Comparison of ENCODE assay signal across 18 cellular contexts in the genomic region with DNA sequence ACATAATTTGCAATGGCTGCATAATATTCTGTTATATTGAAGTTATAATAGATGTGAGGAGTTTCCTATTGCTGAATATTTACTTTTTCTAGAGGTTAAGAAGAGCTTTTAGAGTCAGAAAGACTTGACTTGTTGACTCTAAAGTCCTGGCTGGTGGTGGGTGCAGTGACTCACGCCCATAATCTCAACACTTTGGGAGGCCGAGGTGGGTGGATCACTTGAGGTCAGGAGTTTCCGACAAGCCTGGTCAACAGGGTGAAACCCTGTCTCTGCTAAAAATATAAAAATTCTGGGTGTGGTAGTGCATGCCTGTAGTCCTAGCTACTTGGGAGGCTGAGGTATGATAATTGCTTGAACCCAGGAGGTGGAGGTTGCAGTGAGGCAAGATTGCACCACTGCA. TPM values are rescaled to one million over a fixed set of nuclear protein-coding genes. Genes with fewer than 3 reads are reported as not detected.
DNase-seq lines count a peak whose midpoint lies in the region; ATAC-seq, FAIRE-seq and TF ChIP-seq lines count a peak whose summit lies in the region.
"Had no signal": no experiment of that assay in that cellular context is flagged by ENCODE, and none has a peak within 500 bp of the region (broad histone marks: within the 10 kb centered on the region; RNA-seq: fewer than 3 reads in every experiment).

No MANE protein-coding gene starts in this region.

- DNase-seq in ELR (ENCODE audit: low read depth) (peak; percentile 12), amniotic epithelial cell (ENCODE audit: low read depth) (peak; percentile 71), mesenchymal stem cell (peak; percentile 25), KBM-7 (no peak), urothelium cell line (ENCODE audit: low spot score) (no peak), prostate gland (ENCODE audit: low spot score) (no peak)
- DNase-seq: activated B cell treated with CpG ODN at 0.5 μM for 24 hours; COR-L47; effector CD4-positive, alpha-beta T cell; mesendoderm; natural killer cell; NCI-H526; SHP77; stimulated activated CD8-positive, alpha-beta memory T cell treated with anti-CD3 and anti-CD28 coated beads, Interleukin-4, amount 100 ng/mL, for 48 hours; testis had no signal

- in situ Hi-C loops in KBM-7 (cut with MboI; ENCODE audit: low pct_unique_long_range_greater_than_20kb, low sequenced_read_pairs), result no loop called here

- H2AK5ac ChIP-seq in mesenchymal stem cell (ENCODE audit: low read length, severe bottlenecking), result no peak overlapping the region

- H4K8ac ChIP-seq in mesenchymal stem cell (ENCODE audit: low read length), result no peak overlapping the region

- no peak overlapping the region for H3K4me2 ChIP-seq in mesenchymal stem cell (ENCODE audit: low read length, poor library complexity, severe bottlenecking)

- no peak overlapping the region for H3K27ac ChIP-seq in mesenchymal stem cell (ENCODE audit: low read length, poor library complexity, severe bottlenecking)
- no peak overlapping the region for H3K27ac ChIP-seq in prostate gland
- H3K27ac ChIP-seq: testis had no signal

- no peaks in the 10 kb centered on the region for H3K79me1 ChIP-seq in mesenchymal stem cell (replicated peaks; ENCODE audit: low read length, poor library complexity, severe bottlenecking)

- H4K91ac ChIP-seq in mesenchymal stem cell (ENCODE audit: low read length), result no peak overlapping the region

- H3K36me3 ChIP-seq in mesenchymal stem cell (ENCODE audit: control insufficient read depth in 1 of 2, insufficient read depth in 2 of 2, low read depth in 1 of 2, low read length in 2 of 2) (no peaks in the 10 kb centered on the region), prostate gland (no peaks in the 10 kb centered on the region)

- no peak overlapping the region for H2BK15ac ChIP-seq in mesenchymal stem cell (ENCODE audit: low read depth, poor library complexity, severe bottlenecking)

- H2BK12ac ChIP-seq in mesenchymal stem cell (ENCODE audit: low read length in 2 of 2), result no peak overlapping the region

- no peak overlapping the region for H3K23ac ChIP-seq in mesenchymal stem cell (ENCODE audit: low read length in 2 of 2)

- ATAC-seq in HG03442 (IDR thresholded peaks at IDR 0.05; ENCODE audit: unreplicated experiment), result peak; percentile 41
- no peak for ATAC-seq in HG03280 (IDR thresholded peaks at IDR 0.05; ENCODE audit: unreplicated experiment)

- H3K9me3 ChIP-seq in mesenchymal stem cell (ENCODE audit: control insufficient read depth, low read length), result no peaks in the 10 kb centered on the region
- H3K9me3 ChIP-seq in prostate gland, result no peaks in the 10 kb centered on the region
- H3K9me3 ChIP-seq: testis had no signal

- no peak overlapping the region for H3K4ac ChIP-seq in mesenchymal stem cell (ENCODE audit: low read depth in 1 of 2, low read length in 2 of 2)

- FAIRE-seq in urothelium cell line (lab: Jason Lieb, UNC), result no peak
- FAIRE-seq: keratinocyte had no signal

- H2BK5ac ChIP-seq in mesenchymal stem cell (ENCODE audit: low read depth, low read length, poor library complexity, severe bottlenecking), result no peak overlapping the region

- H2BK120ac ChIP-seq in mesenchymal stem cell (ENCODE audit: low read depth, low read length), result no peak overlapping the region

- no peak overlapping the region for H3K9ac ChIP-seq in mesenchymal stem cell (ENCODE audit: low read length)

- H3K27me3 ChIP-seq in mesenchymal stem cell (ENCODE audit: control insufficient read depth in 1 of 2, insufficient read depth in 1 of 2, low read length in 2 of 2) (no peaks in the 10 kb centered on the region), prostate gland (replicated peaks; ENCODE audit: insufficient read depth) (no peaks in the 10 kb centered on the region)
- H3K27me3 ChIP-seq: testis had no signal

- no peak overlapping the region for H3K14ac ChIP-seq in mesenchymal stem cell (ENCODE audit: low read length in 2 of 2)

- intact Hi-C loops in prostate gland (cut with DNase I), result loop anchor here (10.0 kb wide), 1 partner anchor 1473 kb away; no protein-coding TSS in a partner anchor

- H3K4me1 ChIP-seq in mesenchymal stem cell (ENCODE audit: control insufficient read depth, insufficient read depth, low read depth, low read length) (no peaks in the 10 kb centered on the region), prostate gland (replicated peaks) (no peaks in the 10 kb centered on the region)
- H3K4me1 ChIP-seq: testis had no signal

- no peak for TF ChIP-seq CTCF in prostate gland (IDR thresholded peaks at IDR 0.05)

- no peak overlapping the region for H2AFZ ChIP-seq in mesenchymal stem cell (ENCODE audit: low read depth, low read length)

- no peak for TF ChIP-seq POLR2A in prostate gland (IDR thresholded peaks at IDR 0.05)

- no peak overlapping the region for H3K4me3 ChIP-seq in mesenchymal stem cell (ENCODE audit: insufficient read depth in 1 of 2, low read depth in 1 of 2, low read length in 2 of 2)
- no peak overlapping the region for H3K4me3 ChIP-seq in prostate gland
- H3K4me3 ChIP-seq: testis had no signal

- WGBS in mesenchymal stem cell, result 66% methylated on average over 3 of the region's 3 CpGs
- WGBS in prostate gland, result 63% methylated on average over 3 of the region's 3 CpGs

- H3K18ac ChIP-seq in mesenchymal stem cell (ENCODE audit: low read depth in 1 of 2, low read length in 2 of 2), result no peak overlapping the region

RNA-seq across cellular contexts. Expression of a gene that starts 33.9 kb away (rescaled TPM):
- polyA plus RNA-seq in mesenchymal stem cell (2013, experiment 1 of 2), result 182 TPM
- polyA plus RNA-seq in mesenchymal stem cell (2013, experiment 2 of 2), result 193 TPM
- total RNA-seq in prostate gland, result 10 to 100 TPM; 23.7 to 46.6 TPM

Comparison
In these comparisons a context has a peak if more than half of its experiments do, and no peak if none do; other contexts are left out.
1. DNase-seq: peak in ELR (single experiment), amniotic epithelial cell (single experiment) and mesenchymal stem cell (single experiment); none in KBM-7 (single experiment), urothelium cell line (single experiment) and prostate gland (single experiment).